Comparison of ENCODE assay signal across 9 cellular contexts in genomic region chr6:53151676-53152075, GRCh38. TPM values are rescaled to one million over a fixed set of nuclear protein-coding genes. Genes with fewer than 3 reads are reported as not detected.
A peak's percentile ranks its signal among the peaks of the same experiment; 100 is the strongest.
DNase-seq lines count a peak whose midpoint lies in the region; ATAC-seq and TF ChIP-seq lines count a peak whose summit lies in the region.
"Had no signal": no experiment of that assay in that cellular context is flagged by ENCODE, and none has a peak within 500 bp of the region (broad histone marks: within the 10 kb centered on the region; RNA-seq: fewer than 3 reads in every experiment).

No MANE protein-coding gene starts in this region.

- H2AFZ ChIP-seq in MM.1S (ENCODE audit: low read length) = no peak overlapping the region

- no peaks in the 10 kb centered on the region for H3K36me3 ChIP-seq in MM.1S (replicated peaks; ENCODE audit: insufficient read depth, low read length)

- DNase-seq in AG04449 (ENCODE audit: low read depth, low spot score) = no peak
- DNase-seq in ELR (ENCODE audit: low read depth) = peak; percentile 41
- no peak for DNase-seq in MM.1S
- DNase-seq in choroid plexus epithelial cell (ENCODE audit: low read depth) = peak; percentile 34
- DNase-seq in caudate nucleus (lab: John Stamatoyannopoulos, UW) = no peak
- no peak for DNase-seq in cerebellum (ENCODE audit: low spot score)

- CTCF ChIA-PET in AG04449 (lab: Yijun Ruan, JAX) = interaction anchor here (1.1 kb wide), 2 partner anchors 243 to 333 kb away, joined by 3 read pairs; no protein-coding TSS in a partner anchor

- H3K9me3 ChIP-seq in MM.1S (replicated peaks; ENCODE audit: insufficient read depth, low read length) = no peaks in the 10 kb centered on the region

- no peaks in the 10 kb centered on the region for H3K79me2 ChIP-seq in MM.1S (ENCODE audit: low read length)

- H3K9ac ChIP-seq in MM.1S (ENCODE audit: low read length) = no peak overlapping the region

- ATAC-seq in GM19467 (IDR thresholded peaks at IDR 0.05; ENCODE audit: unreplicated experiment) = no peak
- no peak for ATAC-seq in HG03342 (IDR thresholded peaks at IDR 0.05; ENCODE audit: unreplicated experiment)

- no peaks in the 10 kb centered on the region for H3F3A ChIP-seq in MM.1S (ENCODE audit: insufficient read depth, low read length)

- POLR2A ChIA-PET in AG04449 (lab: Yijun Ruan, JAX) = no interaction called here

- H3K4me2 ChIP-seq in MM.1S (ENCODE audit: low read depth, low read length) = no peak overlapping the region

- no peaks in the 10 kb centered on the region for H3K4me1 ChIP-seq in MM.1S (ENCODE audit: low read length)

- H3K27me3 ChIP-seq in MM.1S (replicated peaks; ENCODE audit: insufficient read depth, low read length) = no peaks in the 10 kb centered on the region

- H4K20me1 ChIP-seq in MM.1S (ENCODE audit: insufficient read depth, low read length) = no peaks in the 10 kb centered on the region

- H3K4me3 ChIP-seq in AG04449 (ENCODE audit: low read depth, low read length) (no peak overlapping the region), MM.1S (ENCODE audit: low read length) (no peak overlapping the region), choroid plexus epithelial cell (ENCODE audit: low read depth, low read length) (no peak overlapping the region)
- H3K4me3 ChIP-seq: SK-N-MC had no signal

- H3K27ac ChIP-seq in MM.1S (ENCODE audit: low read length) (no peak overlapping the region), caudate nucleus (ENCODE audit: low read depth, low read length) (no peak overlapping the region)
- H3K27ac ChIP-seq: SK-N-MC had no signal

- TF ChIP-seq CTCF in AG04449 (IDR thresholded peaks at IDR 0.05; ENCODE audit: insufficient read depth, low read length, missing control alignments) = peak; percentile 36
- TF ChIP-seq CTCF in MM.1S (IDR thresholded peaks at IDR 0.05; ENCODE audit: low read length) = peak; percentile 28; the same call in 1 of the 2 replicates
- TF ChIP-seq CTCF in choroid plexus epithelial cell (conservative IDR thresholded peaks at IDR 0.05; ENCODE audit: low read depth, low read length) = peak; percentile 57

- H3K9me2 ChIP-seq in MM.1S (replicated peaks; ENCODE audit: insufficient read depth, low read length) = no peaks in the 10 kb centered on the region

RNA-seq across cellular contexts. Expression of gene GCM1, which starts 3.0 kb away (rescaled TPM):
- not detected for total RNA-seq in cerebellum

Comparison
In these comparisons a context has a peak if more than half of its experiments do, and no peak if none do; other contexts are left out.
1. DNase-seq: peak in ELR (single experiment) and choroid plexus epithelial cell (single experiment); none in AG04449 (single experiment), MM.1S (single experiment), caudate nucleus (0 of 61) and cerebellum (single experiment).
2. Peak in every context shown above with its lines, with median percentiles within 50 percentile points of each other: CTCF ChIP-seq.